Comparison of ENCODE assay signal across 8 cellular contexts in genomic region chr19:42325896-42326771, GRCh38. TPM values are rescaled to one million over a fixed set of nuclear protein-coding genes. Genes with fewer than 3 reads are reported as not detected.
A peak's percentile ranks its signal among the peaks of the same experiment; 100 is the strongest.
DNase-seq lines count a peak whose midpoint lies in the region; ATAC-seq and TF ChIP-seq lines count a peak whose summit lies in the region.

No MANE protein-coding gene starts in this region.

- H3K9me3 ChIP-seq in PC-9 (ENCODE audit: insufficient read depth, low read depth) (no peaks in the 10 kb centered on the region), subcutaneous abdominal adipose tissue (ENCODE audit: control insufficient read depth in 5 of 5, low read length in 5 of 5) (no peaks in the 10 kb centered on the region)

- CTCF ChIA-PET in PC-9 (lab: Charles Lee) (no interaction called here), MCF 10A (lab: Yijun Ruan, JAX) (interaction anchor here (0.6 to 1.5 kb wide), 3 partner anchors 75 to 228 kb away, joined by 3 to 4 read pairs (median 4); no protein-coding TSS in a partner anchor)

- H3K4me1 ChIP-seq in PC-9 (replicated peaks; ENCODE audit: insufficient read depth) (peaks cover 14% of the 10 kb centered on the region), subcutaneous abdominal adipose tissue (ENCODE audit: control insufficient read depth in 5 of 5, insufficient read depth in 5 of 5, low read length in 5 of 5) (peaks cover 0 to 37% (median 31%) of the 10 kb centered on the region in 5 donors)

- H3K27me3 ChIP-seq in PC-9 (ENCODE audit: insufficient read depth, low read depth) (no peaks in the 10 kb centered on the region), subcutaneous abdominal adipose tissue (ENCODE audit: control insufficient read depth in 5 of 5, insufficient read depth in 4 of 5, low read length in 5 of 5) (peaks cover 6 to 26% (median 13%) of the 10 kb centered on the region in 5 donors)

- no TSS peak for BruUV-seq in PC-9 (replicated peaks; lab: Mats Ljungman, UMichigan)
- TSS peak; percentile 73 for BruUV-seq in MCF 10A (replicated peaks; lab: Mats Ljungman, UMichigan)

- 0 out of 2 replicates have a peak, but pooled peaks cover 6% of the 10 kb centered on the region for H3F3A ChIP-seq in PC-9 (ENCODE audit: insufficient read depth, low read depth)

- intact Hi-C loops in PC-9 (cut with micrococcal nuclease; ENCODE audit: unreplicated experiment) (loop anchor here (1.0 to 5.0 kb wide), 7 partner anchors 24 to 218 kb away; partner anchors contain the start of genes PAFAH1B3, POU2F2 and PRR19), MCF 10A (cut with micrococcal nuclease) (loop anchor here (1.0 to 10.0 kb wide), 3 partner anchors 80 to 221 kb away; no protein-coding TSS in a partner anchor)

- H4K20me1 ChIP-seq in PC-9 (ENCODE audit: insufficient read depth) = no peaks in the 10 kb centered on the region

- H3K9ac ChIP-seq in subcutaneous abdominal adipose tissue (ENCODE audit: low read length in 5 of 5) = peak overlapping the region; percentile 38 to 95 (median 90)

- ATAC-seq in HG02759 (IDR thresholded peaks at IDR 0.05; ENCODE audit: unreplicated experiment) = peak; percentile 10

- H3K36me3 Mint-ChIP-seq in MCF 10A (ENCODE audit: insufficient read depth, unreplicated experiment) = no peaks in the 10 kb centered on the region

- TF ChIP-seq CTCF in PC-9 (conservative IDR thresholded peaks at IDR 0.05) (no peak; the same call in 1 of the 2 replicates), MCF 10A (IDR thresholded peaks at IDR 0.05; ENCODE audit: unreplicated experiment) (peak; percentile 24)

- peak overlapping the region; percentile 98 for H2AFZ ChIP-seq in PC-9

- H3K9me2 ChIP-seq in PC-9 (ENCODE audit: insufficient read depth) = no peaks in the 10 kb centered on the region

- peaks cover 14% of the 10 kb centered on the region for H3K4me1 Mint-ChIP-seq in MCF 10A (ENCODE audit: insufficient read depth, unreplicated experiment)

- H3K27me3 Mint-ChIP-seq in MCF 10A (ENCODE audit: insufficient read depth, unreplicated experiment) = no peaks in the 10 kb centered on the region

- peak overlapping the region; percentile 87 for H3K4me3 Mint-ChIP-seq in MCF 10A (ENCODE audit: unreplicated experiment)

- H3K27ac Mint-ChIP-seq in MCF 10A (ENCODE audit: low read depth, unreplicated experiment) = peak overlapping the region; percentile 73

- peaks cover 21% of the 10 kb centered on the region for H3K79me2 ChIP-seq in PC-9 (ENCODE audit: low read depth)

- H3K27ac ChIP-seq in PC-9 (no peak overlapping the region), subcutaneous abdominal adipose tissue (ENCODE audit: low read depth, low read length) (peak overlapping the region; percentile 29)

- H3K4me2 ChIP-seq in PC-9 = peak overlapping the region; percentile 96

- POLR2A ChIA-PET in PC-9 (lab: Charles Lee; ENCODE audit: unreplicated experiment) = interaction anchor here (0.7 kb wide), 1 partner anchor 67 kb away, joined by 13 read pairs; no protein-coding TSS in a partner anchor
- POLR2A ChIA-PET in MCF 10A (lab: Yijun Ruan, JAX) = interaction anchor here (2.0 to 3.0 kb wide), 2 partner anchors 14 to 83 kb away, joined by 5 to 12 read pairs; partner anchors contain the start of gene GSK3A

- no peaks in the 10 kb centered on the region for H3K36me3 ChIP-seq in PC-9 (ENCODE audit: low read depth)
- H3K36me3 ChIP-seq in subcutaneous abdominal adipose tissue (ENCODE audit: control insufficient read depth in 5 of 5, insufficient read depth in 5 of 5, low read length in 5 of 5) = no peaks in the 10 kb centered on the region

- H3K9me3 Mint-ChIP-seq in MCF 10A (ENCODE audit: unreplicated experiment) = no peaks in the 10 kb centered on the region

- DNase-seq in DMS 273 (lab: John Stamatoyannopoulos, UW; ENCODE audit: unreplicated experiment) (peak; percentile 69), DMS 273 treated with DMSO at 0.1 percent for 48 hours (lab: John Stamatoyannopoulos, UW) (no peak), PC-9 (no peak), MCF 10A (ENCODE audit: unreplicated experiment) (no peak), kidney tubule cell (ENCODE audit: low spot score) (peak; percentile 35), globus pallidus (ENCODE audit: low spot score) (no peak)

- peak overlapping the region; percentile 94 for H3K4me3 ChIP-seq in PC-9
- peak overlapping the region; percentile 84 to 95 (median 87) for H3K4me3 ChIP-seq in subcutaneous abdominal adipose tissue (ENCODE audit: low read depth in 1 of 5, low read length in 5 of 5)

RNA-seq across cellular contexts. Expression of gene MEGF8, which starts 0.7 kb away (rescaled TPM):
- total RNA-seq in PC-9 (2021) = 40.6 and 49.0 TPM in 2 replicates
- total RNA-seq in MCF 10A (2022) = 13.0 and 20.6 TPM in 2 replicates

RNA-seq across cellular contexts. Expression of gene TMEM145, which starts 13.0 kb away (rescaled TPM):
- total RNA-seq in PC-9 (2021) (1.2 and 1.7 TPM in 2 replicates), MCF 10A (2022) (not detected in 2 replicates)

RNA-seq across cellular contexts. Expression of gene PAFAH1B3, which starts 23.7 kb away (rescaled TPM):
- total RNA-seq in PC-9 (2021) (70.2 and 90.1 TPM in 2 replicates), MCF 10A (2022) (9.5 and 30.6 TPM in 2 replicates)

RNA-seq across cellular contexts. Expression of gene PRR19, which starts 24.2 kb away (rescaled TPM):
- total RNA-seq in PC-9 (2021) (0.85 and 1.1 TPM in 2 replicates), MCF 10A (2022) (0.30 and 0.64 TPM in 2 replicates)

RNA-seq across cellular contexts. Expression of gene CIC, which starts 57.1 kb away (rescaled TPM):
- 58.1 and 60.7 TPM in 2 replicates for total RNA-seq in PC-9 (2021)
- total RNA-seq in MCF 10A (2022) = 66.9 and 67.9 TPM in 2 replicates

Comparison
In these comparisons a context has a peak if more than half of its experiments do, and no peak if none do; other contexts are left out.
1. DNase-seq: peak in DMS 273 (single experiment) and kidney tubule cell (single experiment); none in DMS 273 treated with DMSO at 0.1 percent for 48 hours (single experiment), PC-9 (0 of 2), MCF 10A (single experiment) and globus pallidus (single experiment).